Comparison of ENCODE assay signal across 18 cellular contexts in genomic region chr11:64415286-64415685, GRCh38. TPM values are rescaled to one million over a fixed set of nuclear protein-coding genes. Genes with fewer than 3 reads are reported as not detected.
DNase-seq lines count a peak whose midpoint lies in the region; ATAC-seq and TF ChIP-seq lines count a peak whose summit lies in the region.
"Had no signal": no experiment of that assay in that cellular context is flagged by ENCODE, and none has a peak within 500 bp of the region (broad histone marks: within the 10 kb centered on the region; RNA-seq: fewer than 3 reads in every experiment).

No MANE protein-coding gene starts in this region.

- TF ChIP-seq CTCF in WTC11 (IDR thresholded peaks at IDR 0.05) (no peak), spleen (IDR thresholded peaks at IDR 0.05 in 8 of 11, conservative IDR thresholded peaks at IDR 0.05 in 3 of 11) (no peak), chondrocyte (IDR thresholded peaks at IDR 0.05) (no peak)

- H3K36me3 Mint-ChIP-seq in WTC11 = no peaks in the 10 kb centered on the region
- peaks cover 2 to 3% of the 10 kb centered on the region in 2 donors for H3K36me3 Mint-ChIP-seq in stimulated activated naive B cell treated with anti-CD40 and anti-IgM and Interleukin-4, amounts not matched to agents 10 μg/mL and 1 μg/mL and 100 μg/mL, for 72 hours
- peaks cover 2% of the 10 kb centered on the region for H3K36me3 Mint-ChIP-seq in chondrocyte (ENCODE audit: low read depth)

- peak; percentile 11 for DNase-seq in NCI-H748 (lab: John Stamatoyannopoulos, UW; ENCODE audit: unreplicated experiment)
- DNase-seq in NCI-H748 treated with DMSO at 0.1 percent for 48 hours (lab: John Stamatoyannopoulos, UW) = no peak
- peak; percentile 28 for DNase-seq in WTC11 (ENCODE audit: low spot score)
- peak; percentile 75 for DNase-seq in left kidney (ENCODE audit: low read depth, low spot score)
- no peak for DNase-seq in stimulated activated naive B cell treated with anti-CD40 and anti-IgM and Interleukin-4, amounts not matched to agents 10 μg/mL and 1 μg/mL and 100 μg/mL, for 72 hours
- DNase-seq in spleen = no peak
- no peak for DNase-seq in chondrocyte (ENCODE audit: low spot score)
- DNase-seq: 8988T; GDM1; GM23248; KG1; NCI-H1092; NCI-H2227 treated with DMSO at 0.1 percent for 48 hours; NCI-H526; NK-92 treated with Interleukin-12 subunit alpha and Interleukin-12 subunit beta, amount 100 ng/mL, for 24 hours; PC-3 had no signal

- peaks cover 8% of the 10 kb centered on the region for H3K9me3 Mint-ChIP-seq in WTC11
- peaks cover 8 to 12% of the 10 kb centered on the region in 2 donors for H3K9me3 Mint-ChIP-seq in stimulated activated naive B cell treated with anti-CD40 and anti-IgM and Interleukin-4, amounts not matched to agents 10 μg/mL and 1 μg/mL and 100 μg/mL, for 72 hours
- peaks cover 2% of the 10 kb centered on the region for H3K9me3 Mint-ChIP-seq in chondrocyte (ENCODE audit: low read depth)

- CTCF ChIA-PET in WTC11 (lab: Charles Lee) = interaction anchor here (0.5 to 3.5 kb wide), 5 partner anchors 19 to 215 kb away, joined by 3 to 23 read pairs (median 5); no protein-coding TSS in a partner anchor

- H3K4me3 ChIP-seq in spleen = no peak overlapping the region
- H3K4me3 ChIP-seq: GM23248 had no signal

- peaks cover 28% of the 10 kb centered on the region for H3K27me3 Mint-ChIP-seq in WTC11 (ENCODE audit: low read depth)
- H3K27me3 Mint-ChIP-seq in stimulated activated naive B cell treated with anti-CD40 and anti-IgM and Interleukin-4, amounts not matched to agents 10 μg/mL and 1 μg/mL and 100 μg/mL, for 72 hours = peaks cover 8 to 14% of the 10 kb centered on the region in 2 donors
- peaks cover 4% of the 10 kb centered on the region for H3K27me3 Mint-ChIP-seq in chondrocyte (ENCODE audit: low read depth)

- no peaks in the 10 kb centered on the region for H3K9me3 ChIP-seq in spleen

- POLR2A ChIA-PET in WTC11 (lab: Charles Lee) = interaction anchor here (0.5 kb wide), 1 partner anchor 31 kb away, joined by 3 read pairs; no protein-coding TSS in a partner anchor

- TF ChIP-seq POLR2A in spleen (IDR thresholded peaks at IDR 0.05) = no peak

- H3K36me3 ChIP-seq in spleen = no peaks in the 10 kb centered on the region

- no peaks in the 10 kb centered on the region for H3K27me3 ChIP-seq in spleen (replicated peaks in 1 of 7)

- intact Hi-C loops in spleen (cut with DNase I; ENCODE audit: low total_unique reads) = no loop called here

- peaks cover 0 to 10% (median 4%) of the 10 kb centered on the region in 6 donors for H3K4me1 ChIP-seq in spleen

- 59 to 74% (median 71%) methylated on average over 10 of the region's 10 CpGs for WGBS in spleen, 5 donors

- H3K27ac ChIP-seq in spleen = no peak overlapping the region
- H3K27ac ChIP-seq: GM23248 had no signal

- H3K4me1 Mint-ChIP-seq in WTC11 (peaks cover 12% of the 10 kb centered on the region), chondrocyte (ENCODE audit: low read depth) (peaks cover 2% of the 10 kb centered on the region)
- peaks cover 16 to 28% of the 10 kb centered on the region in 2 donors for H3K4me1 Mint-ChIP-seq in stimulated activated naive B cell treated with anti-CD40 and anti-IgM and Interleukin-4, amounts not matched to agents 10 μg/mL and 1 μg/mL and 100 μg/mL, for 72 hours

- peak overlapping the region; percentile 4; the same call in 1 of the 2 replicates for H3K27ac Mint-ChIP-seq in WTC11
- peak overlapping the region; percentile 1 for H3K27ac Mint-ChIP-seq in stimulated activated naive B cell treated with anti-CD40 and anti-IgM and Interleukin-4, amounts not matched to agents 10 μg/mL and 1 μg/mL and 100 μg/mL, for 72 hours
- no peak overlapping the region for H3K27ac Mint-ChIP-seq in chondrocyte (ENCODE audit: unreplicated experiment)

- H3K4me3 Mint-ChIP-seq in WTC11 (no peak overlapping the region), chondrocyte (ENCODE audit: unreplicated experiment) (no peak overlapping the region)
- H3K4me3 Mint-ChIP-seq in stimulated activated naive B cell treated with anti-CD40 and anti-IgM and Interleukin-4, amounts not matched to agents 10 μg/mL and 1 μg/mL and 100 μg/mL, for 72 hours = no peak overlapping the region
- H3K4me3 Mint-ChIP-seq: CD14-positive monocyte had no signal

- ATAC-seq in WTC11 (peak; percentile 66), HG03460 (IDR thresholded peaks at IDR 0.05; ENCODE audit: unreplicated experiment) (no peak)
- no peak for ATAC-seq in stimulated activated naive B cell treated with anti-CD40 and anti-IgM and Interleukin-4, amounts not matched to agents 10 μg/mL and 1 μg/mL and 100 μg/mL, for 72 hours (replicated peaks)
- ATAC-seq: PC-3 had no signal

TF ChIP-seq in WTC11, 78 proteins besides CTCF, POLR2A, EP300 and RAD21 (continues in another document):
- TF ChIP-seq AR (CRISPR knock-in tag; IDR thresholded peaks at IDR 0.05) = no peak
- no peak for TF ChIP-seq ATF3 (CRISPR knock-in tag; conservative IDR thresholded peaks at IDR 0.05)
- TF ChIP-seq ZNF671 (CRISPR knock-in tag; IDR thresholded peaks at IDR 0.05) = no peak
- no peak for TF ChIP-seq JAZF1 (CRISPR knock-in tag; IDR thresholded peaks at IDR 0.05)
- no peak for TF ChIP-seq ZBTB21 (CRISPR knock-in tag; IDR thresholded peaks at IDR 0.05; ENCODE audit: borderline replicate concordance)
- no peak for TF ChIP-seq GRHL2 (CRISPR knock-in tag; IDR thresholded peaks at IDR 0.05; ENCODE audit: insufficient replicate concordance, severe bottlenecking)
- no peak for TF ChIP-seq IRF1 (CRISPR knock-in tag; IDR thresholded peaks at IDR 0.05)
- no peak for TF ChIP-seq ZMAT4 (CRISPR knock-in tag; IDR thresholded peaks at IDR 0.05)
- no peak for TF ChIP-seq MYBL2 (CRISPR knock-in tag; IDR thresholded peaks at IDR 0.05)
- no peak for TF ChIP-seq NR3C1 (CRISPR knock-in tag; conservative IDR thresholded peaks at IDR 0.05; ENCODE audit: low read depth)

RNA-seq across cellular contexts. Expression of gene RPS6KA4, which starts 56.3 kb away (rescaled TPM):
- total RNA-seq in WTC11 (2021) = 16.8 to 18.3 TPM (median 18.3 TPM) in 3 replicates
- 10 to 100 TPM; 26.9 to 47.5 (median 38.2) TPM for total RNA-seq in spleen
- 10 to 100 TPM; 18.8 to 43.0 (median 32.3) TPM for polyA plus RNA-seq in spleen
- 32.7 to 43.6 TPM (median 34.9 TPM) in 3 replicates for total RNA-seq in chondrocyte

Comparison
In these comparisons a context has a peak if more than half of its experiments do, and no peak if none do; other contexts are left out.
1. DNase-seq: peak in NCI-H748 (single experiment), WTC11 (single experiment) and left kidney (single experiment); none in NCI-H748 treated with DMSO at 0.1 percent for 48 hours (single experiment), stimulated activated naive B cell treated with anti-CD40 and anti-IgM and Interleukin-4, amounts not matched to agents 10 μg/mL and 1 μg/mL and 100 μg/mL, for 72 hours (single experiment), spleen (single experiment) and chondrocyte (single experiment).